ENCODE assay signal across 2 cellular contexts in genomic region chr16:66400503-66401380, GRCh38.
A peak's percentile ranks its signal among the peaks of the same experiment; 100 is the strongest.
TF ChIP-seq lines count a peak whose summit lies in the region.

No MANE protein-coding gene starts in this region.

TF ChIP-seq in HCT116, 20 proteins besides CTCF, POLR2A, EP300 and RAD21:
- no peak for TF ChIP-seq ELF1 (IDR thresholded peaks at IDR 0.05; ENCODE audit: borderline replicate concordance, low read depth)
- TF ChIP-seq SIN3A (IDR thresholded peaks at IDR 0.05; ENCODE audit: low read depth): no peak
- no peak for TF ChIP-seq JUND (IDR thresholded peaks at IDR 0.05)
- no peak for TF ChIP-seq CBX3 (IDR thresholded peaks at IDR 0.05; ENCODE audit: low read depth)
- TF ChIP-seq EZH2phosphoT487 (IDR thresholded peaks at IDR 0.05; ENCODE audit: borderline replicate concordance): no peak
- no peak for TF ChIP-seq ZBTB33 (IDR thresholded peaks at IDR 0.05; ENCODE audit: extremely low read depth, insufficient replicate concordance, low read length)
- TF ChIP-seq FOSL1 (IDR thresholded peaks at IDR 0.05; ENCODE audit: low read depth): no peak
- TF ChIP-seq CEBPB (IDR thresholded peaks at IDR 0.05; ENCODE audit: low read depth): no peak
- TF ChIP-seq MAX (IDR thresholded peaks at IDR 0.05): no peak
- no peak for TF ChIP-seq EGR1 (IDR thresholded peaks at IDR 0.05; ENCODE audit: low read depth)
- no peak for TF ChIP-seq SRF (IDR thresholded peaks at IDR 0.05; ENCODE audit: low read depth)
- TF ChIP-seq POLR2AphosphoS5 (IDR thresholded peaks at IDR 0.05; ENCODE audit: low read depth, low read length): no peak
- no peak for TF ChIP-seq ZFX (IDR thresholded peaks at IDR 0.05)
- TF ChIP-seq ZNF274 (IDR thresholded peaks at IDR 0.05; ENCODE audit: low read depth, low read length): no peak
- no peak for TF ChIP-seq SP1 (IDR thresholded peaks at IDR 0.05; ENCODE audit: low read depth)
- TF ChIP-seq YY1 (IDR thresholded peaks at IDR 0.05; ENCODE audit: extremely low read depth, insufficient replicate concordance, low read depth, low read length): no peak
- no peak for TF ChIP-seq REST (IDR thresholded peaks at IDR 0.05; ENCODE audit: low read depth)

TF ChIP-seq in endothelial cell of umbilical vein, 7 proteins besides CTCF, POLR2A, EP300 and RAD21:
- peak; percentile 54 for TF ChIP-seq POLR2AphosphoS5 (IDR thresholded peaks at IDR 0.05; ENCODE audit: insufficient read depth, low read depth, low read length)
- TF ChIP-seq GATA2 (IDR thresholded peaks at IDR 0.05; ENCODE audit: insufficient read depth, insufficient read length, low read depth, low read length): no peak
- no peak for TF ChIP-seq EZH2 (IDR thresholded peaks at IDR 0.05; ENCODE audit: borderline replicate concordance, low read depth, low read length, severe bottlenecking)
- no peak for TF ChIP-seq FOS (IDR thresholded peaks at IDR 0.05; ENCODE audit: borderline replicate concordance, insufficient read depth, low read length)
